26 cellular contexts compared by ENCODE assay signal in the genomic region with DNA sequence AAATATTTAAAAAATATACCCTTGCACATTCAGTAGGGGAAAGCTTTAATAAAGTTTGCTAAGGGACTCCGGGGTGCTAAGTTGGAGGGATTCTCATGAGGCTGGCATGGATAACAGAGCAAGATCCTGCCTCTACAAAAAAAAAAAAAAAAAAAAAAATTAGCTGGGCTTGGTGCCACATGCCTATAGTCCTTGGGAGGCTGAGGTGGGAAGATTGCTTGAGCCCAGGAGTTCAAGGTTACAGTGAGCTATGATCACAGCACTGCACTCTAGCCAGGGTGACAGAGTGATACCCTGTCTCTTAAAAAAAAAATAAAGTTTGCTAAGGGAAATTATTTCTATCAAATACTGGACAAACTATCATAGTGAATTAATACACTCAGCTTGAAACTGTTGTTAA.
"Had no signal": no experiment of that assay in that cellular context is flagged by ENCODE, and none has a peak within 500 bp of the region (broad histone marks: within the 10 kb centered on the region; RNA-seq: fewer than 3 reads in every experiment).

No MANE protein-coding gene starts in this region.

- DNase-seq: hippocampal formation; kidney glomerular epithelial cell; left cardiac atrium; mesendoderm; naive thymus-derived CD4-positive, alpha-beta T cell; ovary; right lobe of liver; stimulated activated CD4-positive, alpha-beta T cell treated with anti-CD3 and anti-CD28 coated beads, Interleukin-1b, Interleukin-23, amount 100 ng/mL, for 48 hours; stimulated activated CD4-positive, alpha-beta T cell treated with anti-CD3 and anti-CD28 coated beads, Interleukin-2, amount 100 ng/mL, for 48 hours; stimulated activated CD4-positive, alpha-beta T cell treated with anti-CD3 and anti-CD28 coated beads, Interleukin-4, amount 100 ng/mL, for 4 hours; stimulated activated CD8-positive, alpha-beta memory T cell treated with anti-CD3 and anti-CD28 coated beads, Interleukin-4, amount 100 ng/mL, for 48 hours; stimulated activated naive B cell treated with anti-CD40 and anti-IgM and Interleukin-4, amounts not matched to agents 10 μg/mL and 1 μg/mL and 100 μg/mL, for 72 hours; stimulated activated naive CD8-positive, alpha-beta T cell treated with anti-CD3 and anti-CD28 coated beads, Interleukin-15, Interleukin-2, amounts not matched to agents 100 U/mL and 50 U/mL, for 24 hours; stomach; tibial artery; trophoblast cell; upper lobe of right lung had no signal

- H3K4me1 Mint-ChIP-seq: mesothelial cell of epicardium; naive thymus-derived CD4-positive, alpha-beta T cell; stimulated activated naive B cell treated with anti-CD40 and anti-IgM and Interleukin-4, amounts not matched to agents 10 μg/mL and 1 μg/mL and 100 μg/mL, for 72 hours had no signal

- H3K27ac ChIP-seq: ovary, right atrium auricular region, right lobe of liver, stomach, suprapubic skin, thoracic aorta, tibial artery, upper lobe of right lung had no signal

- ATAC-seq: left cardiac atrium; left lobe of liver; naive thymus-derived CD4-positive, alpha-beta T cell; natural killer cell treated with Interleukin-12 subunit alpha and Interleukin-12 subunit beta and Interleukin-15 and Interleukin-18, amount 100 ng/mL, for 72 hours; stimulated activated naive B cell treated with anti-CD40 and anti-IgM and Interleukin-4, amounts not matched to agents 10 μg/mL and 1 μg/mL and 100 μg/mL, for 72 hours; stimulated activated naive CD8-positive, alpha-beta T cell treated with anti-CD3 and anti-CD28 coated beads, Interleukin-15, Interleukin-2, amounts not matched to agents 100 U/mL and 50 U/mL, for 24 hours; upper lobe of right lung had no signal

- H3K27me3 ChIP-seq: ovary, right atrium auricular region, right lobe of liver, stomach, suprapubic skin, tibial artery, upper lobe of right lung had no signal

- H3K27me3 Mint-ChIP-seq: naive thymus-derived CD4-positive, alpha-beta T cell; natural killer cell treated with Interleukin-12 subunit alpha and Interleukin-12 subunit beta and Interleukin-15 and Interleukin-18, amount 100 ng/mL, for 72 hours; progenitor cell of endocrine pancreas; stimulated activated naive B cell treated with anti-CD40 and anti-IgM and Interleukin-4, amounts not matched to agents 10 μg/mL and 1 μg/mL and 100 μg/mL, for 72 hours had no signal

- H3K4me3 ChIP-seq: lung, ovary, right atrium auricular region, right lobe of liver, smooth muscle cell, stomach, suprapubic skin, thoracic aorta, tibial artery, upper lobe of right lung had no signal

- H3K4me3 Mint-ChIP-seq: mesothelial cell of epicardium; naive thymus-derived CD4-positive, alpha-beta T cell; natural killer cell treated with Interleukin-12 subunit alpha and Interleukin-12 subunit beta and Interleukin-15 and Interleukin-18, amount 100 ng/mL, for 72 hours; stimulated activated naive B cell treated with anti-CD40 and anti-IgM and Interleukin-4, amounts not matched to agents 10 μg/mL and 1 μg/mL and 100 μg/mL, for 72 hours had no signal

- H3K27ac Mint-ChIP-seq: mesothelial cell of epicardium; natural killer cell treated with Interleukin-12 subunit alpha and Interleukin-12 subunit beta and Interleukin-15 and Interleukin-18, amount 100 ng/mL, for 72 hours; progenitor cell of endocrine pancreas; stimulated activated naive B cell treated with anti-CD40 and anti-IgM and Interleukin-4, amounts not matched to agents 10 μg/mL and 1 μg/mL and 100 μg/mL, for 72 hours had no signal

- H3K9me3 Mint-ChIP-seq: naive thymus-derived CD4-positive, alpha-beta T cell; natural killer cell treated with Interleukin-12 subunit alpha and Interleukin-12 subunit beta and Interleukin-15 and Interleukin-18, amount 100 ng/mL, for 72 hours; stimulated activated naive B cell treated with anti-CD40 and anti-IgM and Interleukin-4, amounts not matched to agents 10 μg/mL and 1 μg/mL and 100 μg/mL, for 72 hours had no signal

- H3K9me3 ChIP-seq: ovary, right atrium auricular region, right lobe of liver, stomach, suprapubic skin, thoracic aorta, tibial artery, upper lobe of right lung had no signal

- H3K4me1 ChIP-seq: right atrium auricular region, right lobe of liver, stomach, suprapubic skin, tibial artery, upper lobe of right lung had no signal

- H3K36me3 ChIP-seq: ovary had no signal

- H3K4me2 ChIP-seq: smooth muscle cell had no signal
